Comparison of ENCODE assay signal across 5 cellular contexts in genomic region chr17:21702940-21703640, GRCh38. TPM values are rescaled to one million over a fixed set of nuclear protein-coding genes. Genes with fewer than 3 reads are reported as not detected.
"Had no signal": no experiment of that assay in that cellular context is flagged by ENCODE, and none has a peak within 500 bp of the region (broad histone marks: within the 10 kb centered on the region; RNA-seq: fewer than 3 reads in every experiment).

No MANE protein-coding gene starts in this region.

RNA-seq across cellular contexts. Expression of gene KCNJ18, which starts 10.8 kb away (rescaled TPM):
- total RNA-seq: GM23338, H1, H9, HT-29, IMR-90 had no signal
- polyA plus RNA-seq: GM23338, H1, IMR-90 had no signal
